1 cellular context compared by ENCODE assay signal in genomic region chr15:83115831-83116565, GRCh38.
TF ChIP-seq lines count a peak whose summit lies in the region.

No MANE protein-coding gene starts in this region.

TF ChIP-seq in GM12878, 131 proteins besides CTCF, POLR2A, EP300 and RAD21 (continued from another document):
- TF ChIP-seq E2F4 (IDR thresholded peaks at IDR 0.05; ENCODE audit: low read depth, low read length) (no peak), RUNX3 (IDR thresholded peaks at IDR 0.05; ENCODE audit: low read length) (peak; percentile 81), ZBED1 (IDR thresholded peaks at IDR 0.05; ENCODE audit: borderline replicate concordance) (0 out of 2 replicates have a peak, but pooled peaks have one; percentile 48), CBFB (IDR thresholded peaks at IDR 0.05; ENCODE audit: low read depth) (no peak), IRF4 (IDR thresholded peaks at IDR 0.05; ENCODE audit: low read depth, low read length) (peak; percentile 75), BCLAF1 (IDR thresholded peaks at IDR 0.05) (no peak), SREBF2 (IDR thresholded peaks at IDR 0.05; ENCODE audit: low read length) (no peak), CHD2 (IDR thresholded peaks at IDR 0.05; ENCODE audit: borderline replicate concordance, low read depth, low read length) (no peak), SRF (IDR thresholded peaks at IDR 0.05; ENCODE audit: low read depth in 2 of 2, low read length in 2 of 2) (no peak), TARDBP (IDR thresholded peaks at IDR 0.05; ENCODE audit: borderline replicate concordance) (no peak), ZNF384 (IDR thresholded peaks at IDR 0.05; ENCODE audit: borderline replicate concordance, low read depth, low read length) (no peak), NR2C1 (IDR thresholded peaks at IDR 0.05) (no peak)
